ENCODE assay signal across 35 cellular contexts in genomic region chr1:19971657-19972056, GRCh38. TPM values are rescaled to one million over a fixed set of nuclear protein-coding genes. Genes with fewer than 3 reads are reported as not detected.
"Had no signal": no experiment of that assay in that cellular context is flagged by ENCODE, and none has a peak within 500 bp of the region (broad histone marks: within the 10 kb centered on the region; RNA-seq: fewer than 3 reads in every experiment).

No MANE protein-coding gene starts in this region.

- H3K79me2 ChIP-seq: parathyroid adenoma had no signal

- H3K4me3 ChIP-seq: neural progenitor cell, ovary, psoas muscle, skin epidermis, smooth muscle cell, spleen, suprapubic skin, testis, tibial nerve, upper lobe of left lung, vagina had no signal

- H3K9ac ChIP-seq: neural progenitor cell, parathyroid adenoma had no signal

- ATAC-seq: naive thymus-derived CD4-positive, alpha-beta T cell; natural killer cell; psoas muscle; right cardiac atrium; sciatic nerve; stimulated activated memory B cell treated with anti-CD40 and anti-IgM and Interleukin-4, amounts not matched to agents 10 μg/mL and 1 μg/mL and 100 μg/mL, for 72 hours; stimulated activated naive CD8-positive, alpha-beta T cell treated with anti-CD3 and anti-CD28 coated beads, Interleukin-15, amount 100 ng/mL, for 72 hours; stimulated activated naive CD8-positive, alpha-beta T cell treated with anti-CD3 and anti-CD28 coated beads, Interleukin-15, Interleukin-2, amounts not matched to agents 100 U/mL and 50 U/mL, for 24 hours had no signal

- H3K4me1 ChIP-seq: neural progenitor cell, psoas muscle, tibial nerve, vagina had no signal

- FAIRE-seq: urothelium cell line had no signal

- DNase-seq: naive thymus-derived CD4-positive, alpha-beta T cell; natural killer cell; occipital lobe; ovary; posterior cingulate gyrus; psoas muscle; right cardiac atrium; spleen; stimulated activated CD4-positive, alpha-beta T cell treated with anti-CD3 and anti-CD28 coated beads, Interleukin-12 subunit alpha, Interleukin-12 subunit beta, amount 100 ng/mL, for 4 hours; stimulated activated CD4-positive, alpha-beta T cell treated with anti-CD3 and anti-CD28 coated beads, Interleukin-1b, Interleukin-23, amount 100 ng/mL, for 48 hours; stimulated activated CD4-positive, alpha-beta T cell treated with anti-CD3 and anti-CD28 coated beads, Interleukin-4, amount 100 ng/mL, for 1 hour; stimulated activated CD4-positive, alpha-beta T cell treated with anti-CD3 and anti-CD28 coated beads, Interleukin-4, amount 100 ng/mL, for 4 hours; stimulated activated CD8-positive, alpha-beta memory T cell treated with anti-CD3 and anti-CD28 coated beads, Interleukin-4, amount 100 ng/mL, for 48 hours; stimulated activated naive CD4-positive, alpha-beta T cell; stimulated activated naive CD8-positive, alpha-beta T cell treated with anti-CD3 and anti-CD28 coated beads, Interleukin-15, amount 100 ng/mL, for 72 hours; stimulated activated naive CD8-positive, alpha-beta T cell treated with anti-CD3 and anti-CD28 coated beads, Interleukin-15, Interleukin-2, amounts not matched to agents 100 U/mL and 50 U/mL, for 24 hours; substantia nigra; testis had no signal

- H3K27ac ChIP-seq: neural progenitor cell, ovary, parathyroid adenoma, psoas muscle, skin epidermis, spleen, suprapubic skin, testis, tibial nerve, upper lobe of left lung, vagina had no signal

- H2AFZ ChIP-seq: neural progenitor cell, parathyroid adenoma had no signal

- H3K4me2 ChIP-seq: neural progenitor cell, smooth muscle cell had no signal

- H3K9me3 ChIP-seq: ovary, psoas muscle, spleen, suprapubic skin, testis, tibial nerve, upper lobe of left lung, vagina had no signal

- H3K36me3 ChIP-seq: neural progenitor cell, ovary, spleen, suprapubic skin, tibial nerve, upper lobe of left lung, vagina had no signal

- H3K27me3 ChIP-seq: neural progenitor cell, ovary, testis, tibial nerve, upper lobe of left lung, vagina had no signal

RNA-seq across cellular contexts. Expression of gene PLA2G2A, which starts 7.8 kb away (rescaled TPM):
- total RNA-seq: naive thymus-derived CD4-positive, alpha-beta T cell; natural killer cell; occipital lobe; osteoblast; renal cortical epithelial cell had no signal
- polyA plus RNA-seq: naive thymus-derived CD4-positive, alpha-beta T cell; neural cell had no signal

RNA-seq across cellular contexts. Expression of gene PLA2G2E, which starts 48.2 kb away (rescaled TPM):
- total RNA-seq: naive thymus-derived CD4-positive, alpha-beta T cell; natural killer cell; occipital lobe; osteoblast; ovary; progenitor cell of endocrine pancreas; psoas muscle; renal cortical epithelial cell; right cardiac atrium; sciatic nerve; smooth muscle cell; spleen; testis; tibial nerve; upper lobe of left lung; ureter; vagina had no signal
- polyA plus RNA-seq: naive thymus-derived CD4-positive, alpha-beta T cell; neural cell; ovary; psoas muscle; right cardiac atrium; smooth muscle cell; spleen; thymus had no signal
